Comparison of ENCODE assay signal across 3 cellular contexts in the genomic region with DNA sequence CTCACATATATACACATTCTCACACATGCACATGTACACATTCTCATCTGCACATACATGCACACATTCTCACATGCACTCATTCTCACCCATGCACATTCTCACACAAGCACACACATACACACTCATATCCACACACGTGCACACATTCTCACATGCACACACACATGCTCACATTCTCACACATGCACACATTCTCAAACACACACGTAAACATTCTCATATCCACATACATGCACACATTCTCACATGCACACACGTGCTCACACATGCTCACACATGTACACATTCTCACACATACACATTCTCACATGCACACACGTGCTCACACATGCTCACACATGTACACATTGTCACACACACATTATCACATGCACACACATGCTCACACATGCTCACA.
TF ChIP-seq lines count a peak whose summit lies in the region.

No MANE protein-coding gene starts in this region.

TF ChIP-seq in GM12878, 131 proteins besides CTCF, POLR2A, EP300 and RAD21:
- TF ChIP-seq NR2C2 (IDR thresholded peaks at IDR 0.05; ENCODE audit: borderline replicate concordance, control insufficient read depth, insufficient read length, low read depth) (peak; percentile 12), GABPA (IDR thresholded peaks at IDR 0.05; ENCODE audit: low read depth) (no peak)

TF ChIP-seq in endothelial cell of umbilical vein, 7 proteins besides CTCF, POLR2A, EP300 and RAD21:
- no peak for TF ChIP-seq MYC (IDR thresholded peaks at IDR 0.05; ENCODE audit: low read depth, low read length)
- TF ChIP-seq, protein P1, sequence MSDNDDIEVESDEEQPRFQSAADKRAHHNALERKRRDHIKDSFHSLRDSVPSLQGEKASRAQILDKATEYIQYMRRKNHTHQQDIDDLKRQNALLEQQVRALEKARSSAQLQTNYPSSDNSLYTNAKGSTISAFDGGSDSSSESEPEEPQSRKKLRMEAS (IDR thresholded peaks at IDR 0.05; ENCODE audit: insufficient read depth, insufficient read length): peak; percentile 47
TF ChIP-seq in endothelial cell of umbilical vein: peak in this region for 1.

TF ChIP-seq in neural cell, 6 proteins besides CTCF, POLR2A, EP300 and RAD21:
- no peak for TF ChIP-seq SMC3 (conservative IDR thresholded peaks at IDR 0.05; ENCODE audit: poor library complexity)
- TF ChIP-seq TAF1 (IDR thresholded peaks at IDR 0.05; ENCODE audit: low read depth): no peak
- TF ChIP-seq, protein P2, sequence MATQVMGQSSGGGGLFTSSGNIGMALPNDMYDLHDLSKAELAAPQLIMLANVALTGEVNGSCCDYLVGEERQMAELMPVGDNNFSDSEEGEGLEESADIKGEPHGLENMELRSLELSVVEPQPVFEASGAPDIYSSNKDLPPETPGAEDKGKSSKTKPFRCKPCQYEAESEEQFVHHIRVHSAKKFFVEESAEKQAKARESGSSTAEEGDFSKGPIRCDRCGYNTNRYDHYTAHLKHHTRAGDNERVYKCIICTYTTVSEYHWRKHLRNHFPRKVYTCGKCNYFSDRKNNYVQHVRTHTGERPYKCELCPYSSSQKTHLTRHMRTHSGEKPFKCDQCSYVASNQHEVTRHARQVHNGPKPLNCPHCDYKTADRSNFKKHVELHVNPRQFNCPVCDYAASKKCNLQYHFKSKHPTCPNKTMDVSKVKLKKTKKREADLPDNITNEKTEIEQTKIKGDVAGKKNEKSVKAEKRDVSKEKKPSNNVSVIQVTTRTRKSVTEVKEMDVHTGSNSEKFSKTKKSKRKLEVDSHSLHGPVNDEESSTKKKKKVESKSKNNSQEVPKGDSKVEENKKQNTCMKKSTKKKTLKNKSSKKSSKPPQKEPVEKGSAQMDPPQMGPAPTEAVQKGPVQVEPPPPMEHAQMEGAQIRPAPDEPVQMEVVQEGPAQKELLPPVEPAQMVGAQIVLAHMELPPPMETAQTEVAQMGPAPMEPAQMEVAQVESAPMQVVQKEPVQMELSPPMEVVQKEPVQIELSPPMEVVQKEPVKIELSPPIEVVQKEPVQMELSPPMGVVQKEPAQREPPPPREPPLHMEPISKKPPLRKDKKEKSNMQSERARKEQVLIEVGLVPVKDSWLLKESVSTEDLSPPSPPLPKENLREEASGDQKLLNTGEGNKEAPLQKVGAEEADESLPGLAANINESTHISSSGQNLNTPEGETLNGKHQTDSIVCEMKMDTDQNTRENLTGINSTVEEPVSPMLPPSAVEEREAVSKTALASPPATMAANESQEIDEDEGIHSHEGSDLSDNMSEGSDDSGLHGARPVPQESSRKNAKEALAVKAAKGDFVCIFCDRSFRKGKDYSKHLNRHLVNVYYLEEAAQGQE (IDR thresholded peaks at IDR 0.05; ENCODE audit: borderline replicate concordance): no peak
- no peak for TF ChIP-seq MXI1 (conservative IDR thresholded peaks at IDR 0.05; ENCODE audit: poor library complexity, severe bottlenecking)
- TF ChIP-seq POLR2AphosphoS5 (IDR thresholded peaks at IDR 0.05): no peak
- TF ChIP-seq EZH2 (IDR thresholded peaks at IDR 0.05; ENCODE audit: borderline replicate concordance, insufficient read depth, low read length, poor library complexity, severe bottlenecking): no peak
TF ChIP-seq in neural cell: peak in this region for 0.
